Comparison of ENCODE assay signal across 18 cellular contexts in the genomic region with DNA sequence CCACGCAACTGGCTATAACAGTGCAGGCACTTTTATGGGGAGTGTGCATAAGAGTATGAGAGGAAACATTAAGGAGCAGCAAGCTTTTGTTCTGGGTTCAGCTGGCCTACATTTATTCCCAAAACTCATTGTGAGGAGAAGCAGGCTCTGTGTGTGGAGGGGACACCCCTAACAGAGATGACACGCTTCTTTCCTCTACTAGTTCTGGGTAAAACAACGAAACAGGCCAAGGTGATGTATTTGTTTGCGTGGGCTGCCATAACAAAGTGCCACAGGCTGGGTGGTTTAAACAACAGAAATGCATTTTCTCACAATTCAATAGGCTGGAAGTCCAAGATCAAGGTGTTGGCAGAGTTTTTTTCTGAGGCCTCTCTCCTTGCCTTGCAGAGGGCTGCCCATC.
DNase-seq lines count a peak whose midpoint lies in the region; ATAC-seq lines count a peak whose summit lies in the region.
"Had no signal": no experiment of that assay in that cellular context is flagged by ENCODE, and none has a peak within 500 bp of the region (broad histone marks: within the 10 kb centered on the region; RNA-seq: fewer than 3 reads in every experiment).

No MANE protein-coding gene starts in this region.

- peak; percentile 80 for ATAC-seq in activated T-helper 17 cell treated with anti-CD3 and anti-CD28 coated beads, Interleukin-2, amount 50 U/mL, for 72 hours (replicated peaks)
- ATAC-seq: CD8-positive, alpha-beta T cell; HCT116 had no signal

- no peak overlapping the region for H3K27ac ChIP-seq in substantia nigra (ENCODE audit: low read depth, low read length, poor library complexity, severe bottlenecking)
- H3K27ac ChIP-seq: BLaER1 treated with 17β-estradiol and CSF1 and Interleukin-3, amounts not matched to agents 10 nM and 100 nM had no signal

- peaks cover 30% of the 10 kb centered on the region for H3K36me3 Mint-ChIP-seq in activated CD4-positive, alpha-beta T cell treated with anti-CD3 and anti-CD28 coated beads, Interleukin-2, amount 10 ng/mL, durations not matched to agents 24 days and 14 days (ENCODE audit: low read depth)
- H3K36me3 Mint-ChIP-seq in activated naive CD4-positive, alpha-beta T cell treated with anti-CD3 and anti-CD28 coated beads for 36 hours (ENCODE audit: low read depth) = peaks cover 12% of the 10 kb centered on the region
- no peaks in the 10 kb centered on the region for H3K36me3 Mint-ChIP-seq in activated T-helper 17 cell treated with anti-CD3 and anti-CD28 coated beads, Interleukin-2, amount 50 U/mL, for 72 hours (ENCODE audit: low read depth)
- H3K36me3 Mint-ChIP-seq: CD8-positive, alpha-beta T cell had no signal

- peak overlapping the region; percentile 76 for H3K27ac Mint-ChIP-seq in activated CD4-positive, alpha-beta T cell treated with anti-CD3 and anti-CD28 coated beads, Interleukin-2, amount 10 ng/mL, durations not matched to agents 24 days and 14 days
- no peak overlapping the region for H3K27ac Mint-ChIP-seq in activated naive CD4-positive, alpha-beta T cell treated with anti-CD3 and anti-CD28 coated beads for 36 hours
- no peak overlapping the region for H3K27ac Mint-ChIP-seq in activated T-helper 17 cell treated with anti-CD3 and anti-CD28 coated beads, Interleukin-2, amount 50 U/mL, for 72 hours
- H3K27ac Mint-ChIP-seq: B cell; CD8-positive, alpha-beta T cell; HFFc6 had no signal

- peaks cover 8% of the 10 kb centered on the region for H3K9me3 Mint-ChIP-seq in activated CD4-positive, alpha-beta T cell treated with anti-CD3 and anti-CD28 coated beads, Interleukin-2, amount 10 ng/mL, durations not matched to agents 24 days and 14 days
- peaks cover 6% of the 10 kb centered on the region for H3K9me3 Mint-ChIP-seq in activated naive CD4-positive, alpha-beta T cell treated with anti-CD3 and anti-CD28 coated beads for 36 hours
- no peaks in the 10 kb centered on the region for H3K9me3 Mint-ChIP-seq in activated T-helper 17 cell treated with anti-CD3 and anti-CD28 coated beads, Interleukin-2, amount 50 U/mL, for 72 hours
- H3K9me3 Mint-ChIP-seq: CD8-positive, alpha-beta T cell had no signal

- intact Hi-C loops in activated CD4-positive, alpha-beta T cell treated with anti-CD3 and anti-CD28 coated beads, Interleukin-2, amount 10 ng/mL, durations not matched to agents 24 days and 14 days (cut with micrococcal nuclease) = loop anchor here (5.0 kb wide), 1 partner anchor 37 kb away; no protein-coding TSS in a partner anchor
- intact Hi-C loops in activated naive CD4-positive, alpha-beta T cell treated with anti-CD3 and anti-CD28 coated beads for 36 hours (cut with micrococcal nuclease) = loop anchor here (2.0 kb wide), 1 partner anchor 19 kb away; no protein-coding TSS in a partner anchor

- CTCF ChIA-PET in activated naive CD4-positive, alpha-beta T cell treated with anti-CD3 and anti-CD28 coated beads for 36 hours (lab: Charles Lee) = interaction anchor here (0.6 kb wide), 1 partner anchor 363 kb away, joined by 5 read pairs; no protein-coding TSS in a partner anchor

- peaks cover 22% of the 10 kb centered on the region for H3K4me1 Mint-ChIP-seq in activated CD4-positive, alpha-beta T cell treated with anti-CD3 and anti-CD28 coated beads, Interleukin-2, amount 10 ng/mL, durations not matched to agents 24 days and 14 days
- H3K4me1 Mint-ChIP-seq in activated naive CD4-positive, alpha-beta T cell treated with anti-CD3 and anti-CD28 coated beads for 36 hours (ENCODE audit: low read depth) = peaks cover 34% of the 10 kb centered on the region
- H3K4me1 Mint-ChIP-seq in activated T-helper 17 cell treated with anti-CD3 and anti-CD28 coated beads, Interleukin-2, amount 50 U/mL, for 72 hours = no peaks in the 10 kb centered on the region

- DNase-seq in activated CD4-positive, alpha-beta T cell treated with anti-CD3 and anti-CD28 coated beads, Interleukin-2, amount 10 ng/mL, durations not matched to agents 24 days and 14 days = no peak
- DNase-seq in activated CD4-positive, alpha-beta T cell treated with anti-CD3 and anti-CD28 coated beads for 4 hours = no peak
- peak; percentile 41 for DNase-seq in activated naive CD4-positive, alpha-beta T cell treated with anti-CD3 and anti-CD28 coated beads for 36 hours
- no peak for DNase-seq in activated naive CD4-positive, alpha-beta T cell treated with Interleukin-2 at 50 U/mL for 16 hours
- DNase-seq in substantia nigra (lab: John Stamatoyannopoulos, UW) (no peak), A172 (ENCODE audit: low spot score) (no peak)
- DNase-seq: 8988T; Calu3; CD8-positive, alpha-beta T cell; DMS79 treated with DMSO at 0.1 percent for 48 hours; GF-D8; GOT3; H7; HFFc6 had no signal

- H3K27me3 Mint-ChIP-seq in activated CD4-positive, alpha-beta T cell treated with anti-CD3 and anti-CD28 coated beads, Interleukin-2, amount 10 ng/mL, durations not matched to agents 24 days and 14 days = no peaks in the 10 kb centered on the region
- no peaks in the 10 kb centered on the region for H3K27me3 Mint-ChIP-seq in activated naive CD4-positive, alpha-beta T cell treated with anti-CD3 and anti-CD28 coated beads for 36 hours (ENCODE audit: low read depth)
- H3K27me3 Mint-ChIP-seq in activated T-helper 17 cell treated with anti-CD3 and anti-CD28 coated beads, Interleukin-2, amount 50 U/mL, for 72 hours = no peaks in the 10 kb centered on the region
- H3K27me3 Mint-ChIP-seq: B cell had no signal

- H3K4me3 Mint-ChIP-seq in activated CD4-positive, alpha-beta T cell treated with anti-CD3 and anti-CD28 coated beads, Interleukin-2, amount 10 ng/mL, durations not matched to agents 24 days and 14 days = no peak overlapping the region
- no peak overlapping the region for H3K4me3 Mint-ChIP-seq in activated naive CD4-positive, alpha-beta T cell treated with anti-CD3 and anti-CD28 coated beads for 36 hours
- no peak overlapping the region for H3K4me3 Mint-ChIP-seq in activated T-helper 17 cell treated with anti-CD3 and anti-CD28 coated beads, Interleukin-2, amount 50 U/mL, for 72 hours
- H3K4me3 Mint-ChIP-seq: B cell; CD8-positive, alpha-beta T cell; HFFc6 had no signal
